In genomic region chr9:33161589-33162132, GRCh38 we compare ENCODE assay signal across 1 cellular context.
TF ChIP-seq lines count a peak whose summit lies in the region.

No MANE protein-coding gene starts in this region.

TF ChIP-seq in GM23338, 12 proteins besides CTCF, POLR2A, EP300 and RAD21:
- TF ChIP-seq ZNF462 (CRISPR knock-in tag; IDR thresholded peaks at IDR 0.05) (no peak), EZH2phosphoT487 (IDR thresholded peaks at IDR 0.05; ENCODE audit: unreplicated experiment) (no peak), ZNF114 (CRISPR knock-in tag; IDR thresholded peaks at IDR 0.05) (no peak), NANOG (IDR thresholded peaks at IDR 0.05; ENCODE audit: borderline replicate concordance) (no peak), EZH2 (IDR thresholded peaks at IDR 0.05; ENCODE audit: low read depth, unreplicated experiment) (no peak), STAT1 (IDR thresholded peaks at IDR 0.05; ENCODE audit: unreplicated experiment) (no peak), POLR2AphosphoS5 (IDR thresholded peaks at IDR 0.05; ENCODE audit: low read depth) (no peak), REST (IDR thresholded peaks at IDR 0.05; ENCODE audit: unreplicated experiment) (no peak), ZNF331 (CRISPR knock-in tag; IDR thresholded peaks at IDR 0.05; ENCODE audit: low read depth) (no peak), CREB1 (CRISPR knock-in tag; IDR thresholded peaks at IDR 0.05; ENCODE audit: low read depth) (no peak), ETS1 (IDR thresholded peaks at IDR 0.05) (no peak), JUNB (IDR thresholded peaks at IDR 0.05; ENCODE audit: unreplicated experiment) (no peak)
